In the genomic region with DNA sequence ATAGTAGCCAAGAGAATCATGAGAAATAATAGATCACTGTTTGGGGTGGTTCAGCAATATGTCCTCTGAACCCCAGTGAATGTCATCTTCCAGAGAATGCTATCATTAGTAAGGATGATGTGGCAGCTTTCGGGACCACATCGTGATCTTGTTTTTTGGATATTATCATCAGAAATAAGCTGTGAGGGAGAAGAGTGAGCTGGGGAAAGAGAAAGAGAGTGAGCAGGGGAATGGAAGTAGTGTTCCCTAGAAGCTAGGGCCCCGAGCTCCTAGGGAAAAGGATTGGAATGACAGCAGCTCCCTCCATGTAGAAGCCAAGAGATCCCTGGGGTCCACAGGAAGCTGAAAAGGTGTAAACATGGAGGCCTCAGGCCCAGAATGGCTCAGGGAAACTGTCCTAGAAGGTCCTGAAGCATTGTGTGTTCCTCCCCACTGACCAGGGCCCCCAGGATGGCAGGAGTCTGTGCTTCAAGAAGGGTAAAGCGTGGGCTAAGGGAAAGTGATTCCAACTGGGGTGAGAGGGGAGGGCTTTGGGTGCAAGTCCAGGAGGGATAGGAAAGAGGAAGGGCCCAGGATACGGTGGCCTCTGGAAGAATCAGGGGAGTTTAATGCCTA, we compare ENCODE assay signal across 2 cellular contexts.
TF ChIP-seq lines count a peak whose summit lies in the region.

No MANE protein-coding gene starts in this region.

TF ChIP-seq in WTC11, 78 proteins besides CTCF, POLR2A, EP300 and RAD21:
- TF ChIP-seq ZNF138 (CRISPR knock-in tag; conservative IDR thresholded peaks at IDR 0.05) (no peak), CREB1 (CRISPR knock-in tag; IDR thresholded peaks at IDR 0.05) (no peak)
- TF ChIP-seq, protein P1, sequence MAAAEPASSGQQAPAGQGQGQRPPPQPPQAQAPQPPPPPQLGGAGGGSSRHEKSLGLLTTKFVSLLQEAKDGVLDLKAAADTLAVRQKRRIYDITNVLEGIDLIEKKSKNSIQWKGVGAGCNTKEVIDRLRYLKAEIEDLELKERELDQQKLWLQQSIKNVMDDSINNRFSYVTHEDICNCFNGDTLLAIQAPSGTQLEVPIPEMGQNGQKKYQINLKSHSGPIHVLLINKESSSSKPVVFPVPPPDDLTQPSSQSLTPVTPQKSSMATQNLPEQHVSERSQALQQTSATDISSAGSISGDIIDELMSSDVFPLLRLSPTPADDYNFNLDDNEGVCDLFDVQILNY (CRISPR knock-in tag; IDR thresholded peaks at IDR 0.05) = no peak
TF ChIP-seq in WTC11: peak in this region for 0.

TF ChIP-seq in GM23338, 12 proteins besides CTCF, POLR2A, EP300 and RAD21:
- TF ChIP-seq, protein P2, sequence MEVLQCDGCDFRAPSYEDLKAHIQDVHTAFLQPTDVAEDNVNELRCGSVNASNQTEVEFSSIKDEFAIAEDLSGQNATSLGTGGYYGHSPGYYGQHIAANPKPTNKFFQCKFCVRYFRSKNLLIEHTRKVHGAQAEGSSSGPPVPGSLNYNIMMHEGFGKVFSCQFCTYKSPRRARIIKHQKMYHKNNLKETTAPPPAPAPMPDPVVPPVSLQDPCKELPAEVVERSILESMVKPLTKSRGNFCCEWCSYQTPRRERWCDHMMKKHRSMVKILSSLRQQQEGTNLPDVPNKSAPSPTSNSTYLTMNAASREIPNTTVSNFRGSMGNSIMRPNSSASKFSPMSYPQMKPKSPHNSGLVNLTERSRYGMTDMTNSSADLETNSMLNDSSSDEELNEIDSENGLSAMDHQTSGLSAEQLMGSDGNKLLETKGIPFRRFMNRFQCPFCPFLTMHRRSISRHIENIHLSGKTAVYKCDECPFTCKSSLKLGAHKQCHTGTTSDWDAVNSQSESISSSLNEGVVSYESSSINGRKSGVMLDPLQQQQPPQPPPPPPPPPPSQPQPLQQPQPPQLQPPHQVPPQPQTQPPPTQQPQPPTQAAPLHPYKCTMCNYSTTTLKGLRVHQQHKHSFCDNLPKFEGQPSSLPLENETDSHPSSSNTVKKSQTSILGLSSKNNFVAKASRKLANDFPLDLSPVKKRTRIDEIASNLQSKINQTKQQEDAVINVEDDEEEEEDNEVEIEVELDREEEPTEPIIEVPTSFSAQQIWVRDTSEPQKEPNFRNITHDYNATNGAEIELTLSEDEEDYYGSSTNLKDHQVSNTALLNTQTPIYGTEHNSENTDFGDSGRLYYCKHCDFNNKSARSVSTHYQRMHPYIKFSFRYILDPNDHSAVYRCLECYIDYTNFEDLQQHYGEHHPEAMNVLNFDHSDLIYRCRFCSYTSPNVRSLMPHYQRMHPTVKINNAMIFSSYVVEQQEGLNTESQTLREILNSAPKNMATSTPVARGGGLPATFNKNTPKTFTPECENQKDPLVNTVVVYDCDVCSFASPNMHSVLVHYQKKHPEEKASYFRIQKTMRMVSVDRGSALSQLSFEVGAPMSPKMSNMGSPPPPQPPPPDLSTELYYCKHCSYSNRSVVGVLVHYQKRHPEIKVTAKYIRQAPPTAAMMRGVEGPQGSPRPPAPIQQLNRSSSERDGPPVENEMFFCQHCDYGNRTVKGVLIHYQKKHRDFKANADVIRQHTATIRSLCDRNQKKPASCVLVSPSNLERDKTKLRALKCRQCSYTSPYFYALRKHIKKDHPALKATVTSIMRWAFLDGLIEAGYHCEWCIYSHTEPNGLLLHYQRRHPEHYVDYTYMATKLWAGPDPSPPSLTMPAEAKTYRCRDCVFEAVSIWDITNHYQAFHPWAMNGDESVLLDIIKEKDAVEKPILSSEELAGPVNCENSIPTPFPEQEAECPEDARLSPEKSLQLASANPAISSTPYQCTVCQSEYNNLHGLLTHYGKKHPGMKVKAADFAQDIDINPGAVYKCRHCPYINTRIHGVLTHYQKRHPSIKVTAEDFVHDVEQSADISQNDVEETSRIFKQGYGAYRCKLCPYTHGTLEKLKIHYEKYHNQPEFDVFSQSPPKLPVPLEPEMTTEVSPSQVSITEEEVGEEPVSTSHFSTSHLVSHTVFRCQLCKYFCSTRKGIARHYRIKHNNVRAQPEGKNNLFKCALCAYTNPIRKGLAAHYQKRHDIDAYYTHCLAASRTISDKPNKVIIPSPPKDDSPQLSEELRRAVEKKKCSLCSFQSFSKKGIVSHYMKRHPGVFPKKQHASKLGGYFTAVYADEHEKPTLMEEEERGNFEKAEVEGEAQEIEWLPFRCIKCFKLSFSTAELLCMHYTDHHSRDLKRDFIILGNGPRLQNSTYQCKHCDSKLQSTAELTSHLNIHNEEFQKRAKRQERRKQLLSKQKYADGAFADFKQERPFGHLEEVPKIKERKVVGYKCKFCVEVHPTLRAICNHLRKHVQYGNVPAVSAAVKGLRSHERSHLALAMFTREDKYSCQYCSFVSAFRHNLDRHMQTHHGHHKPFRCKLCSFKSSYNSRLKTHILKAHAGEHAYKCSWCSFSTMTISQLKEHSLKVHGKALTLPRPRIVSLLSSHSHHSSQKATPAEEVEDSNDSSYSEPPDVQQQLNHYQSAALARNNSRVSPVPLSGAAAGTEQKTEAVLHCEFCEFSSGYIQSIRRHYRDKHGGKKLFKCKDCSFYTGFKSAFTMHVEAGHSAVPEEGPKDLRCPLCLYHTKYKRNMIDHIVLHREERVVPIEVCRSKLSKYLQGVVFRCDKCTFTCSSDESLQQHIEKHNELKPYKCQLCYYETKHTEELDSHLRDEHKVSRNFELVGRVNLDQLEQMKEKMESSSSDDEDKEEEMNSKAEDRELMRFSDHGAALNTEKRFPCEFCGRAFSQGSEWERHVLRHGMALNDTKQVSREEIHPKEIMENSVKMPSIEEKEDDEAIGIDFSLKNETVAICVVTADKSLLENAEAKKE (CRISPR knock-in tag; IDR thresholded peaks at IDR 0.05) = no peak
- TF ChIP-seq EZH2 (IDR thresholded peaks at IDR 0.05; ENCODE audit: low read depth, unreplicated experiment) (no peak), NANOG (IDR thresholded peaks at IDR 0.05; ENCODE audit: borderline replicate concordance) (no peak), ZNF331 (CRISPR knock-in tag; IDR thresholded peaks at IDR 0.05; ENCODE audit: low read depth) (no peak), POLR2AphosphoS5 (IDR thresholded peaks at IDR 0.05; ENCODE audit: low read depth) (no peak), JUNB (IDR thresholded peaks at IDR 0.05; ENCODE audit: unreplicated experiment) (no peak), EZH2phosphoT487 (IDR thresholded peaks at IDR 0.05; ENCODE audit: unreplicated experiment) (no peak)
- TF ChIP-seq, protein P3, sequence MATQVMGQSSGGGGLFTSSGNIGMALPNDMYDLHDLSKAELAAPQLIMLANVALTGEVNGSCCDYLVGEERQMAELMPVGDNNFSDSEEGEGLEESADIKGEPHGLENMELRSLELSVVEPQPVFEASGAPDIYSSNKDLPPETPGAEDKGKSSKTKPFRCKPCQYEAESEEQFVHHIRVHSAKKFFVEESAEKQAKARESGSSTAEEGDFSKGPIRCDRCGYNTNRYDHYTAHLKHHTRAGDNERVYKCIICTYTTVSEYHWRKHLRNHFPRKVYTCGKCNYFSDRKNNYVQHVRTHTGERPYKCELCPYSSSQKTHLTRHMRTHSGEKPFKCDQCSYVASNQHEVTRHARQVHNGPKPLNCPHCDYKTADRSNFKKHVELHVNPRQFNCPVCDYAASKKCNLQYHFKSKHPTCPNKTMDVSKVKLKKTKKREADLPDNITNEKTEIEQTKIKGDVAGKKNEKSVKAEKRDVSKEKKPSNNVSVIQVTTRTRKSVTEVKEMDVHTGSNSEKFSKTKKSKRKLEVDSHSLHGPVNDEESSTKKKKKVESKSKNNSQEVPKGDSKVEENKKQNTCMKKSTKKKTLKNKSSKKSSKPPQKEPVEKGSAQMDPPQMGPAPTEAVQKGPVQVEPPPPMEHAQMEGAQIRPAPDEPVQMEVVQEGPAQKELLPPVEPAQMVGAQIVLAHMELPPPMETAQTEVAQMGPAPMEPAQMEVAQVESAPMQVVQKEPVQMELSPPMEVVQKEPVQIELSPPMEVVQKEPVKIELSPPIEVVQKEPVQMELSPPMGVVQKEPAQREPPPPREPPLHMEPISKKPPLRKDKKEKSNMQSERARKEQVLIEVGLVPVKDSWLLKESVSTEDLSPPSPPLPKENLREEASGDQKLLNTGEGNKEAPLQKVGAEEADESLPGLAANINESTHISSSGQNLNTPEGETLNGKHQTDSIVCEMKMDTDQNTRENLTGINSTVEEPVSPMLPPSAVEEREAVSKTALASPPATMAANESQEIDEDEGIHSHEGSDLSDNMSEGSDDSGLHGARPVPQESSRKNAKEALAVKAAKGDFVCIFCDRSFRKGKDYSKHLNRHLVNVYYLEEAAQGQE (IDR thresholded peaks at IDR 0.05; ENCODE audit: unreplicated experiment) = no peak
- TF ChIP-seq, protein P4, sequence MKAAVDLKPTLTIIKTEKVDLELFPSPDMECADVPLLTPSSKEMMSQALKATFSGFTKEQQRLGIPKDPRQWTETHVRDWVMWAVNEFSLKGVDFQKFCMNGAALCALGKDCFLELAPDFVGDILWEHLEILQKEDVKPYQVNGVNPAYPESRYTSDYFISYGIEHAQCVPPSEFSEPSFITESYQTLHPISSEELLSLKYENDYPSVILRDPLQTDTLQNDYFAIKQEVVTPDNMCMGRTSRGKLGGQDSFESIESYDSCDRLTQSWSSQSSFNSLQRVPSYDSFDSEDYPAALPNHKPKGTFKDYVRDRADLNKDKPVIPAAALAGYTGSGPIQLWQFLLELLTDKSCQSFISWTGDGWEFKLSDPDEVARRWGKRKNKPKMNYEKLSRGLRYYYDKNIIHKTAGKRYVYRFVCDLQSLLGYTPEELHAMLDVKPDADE (IDR thresholded peaks at IDR 0.05) = no peak
